12 cellular contexts compared by ENCODE assay signal in the genomic region with DNA sequence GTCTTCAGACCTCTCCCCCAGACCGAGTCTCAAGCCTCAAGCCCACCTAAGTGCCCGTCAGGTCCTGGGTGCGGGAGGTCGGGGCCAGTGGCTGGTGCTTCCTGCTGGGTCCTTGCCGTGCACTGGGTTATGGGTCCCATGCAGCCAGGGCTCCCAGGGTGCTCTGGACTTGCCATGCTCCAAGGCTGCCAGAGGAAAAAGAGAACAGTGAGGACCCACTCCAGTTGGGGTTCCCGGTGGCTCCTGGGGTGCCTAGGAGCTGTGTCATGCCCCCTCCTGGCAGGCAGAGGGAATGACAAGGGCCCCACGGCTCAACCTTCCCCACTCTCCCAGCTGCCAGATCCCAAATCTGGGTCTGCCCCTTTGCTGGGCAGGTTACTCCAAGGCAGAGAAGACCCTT. TPM values are rescaled to one million over a fixed set of nuclear protein-coding genes. Genes with fewer than 3 reads are reported as not detected.
DNase-seq lines count a peak whose midpoint lies in the region; ATAC-seq, FAIRE-seq and TF ChIP-seq lines count a peak whose summit lies in the region.
"Had no signal": no experiment of that assay in that cellular context is flagged by ENCODE, and none has a peak within 500 bp of the region (broad histone marks: within the 10 kb centered on the region; RNA-seq: fewer than 3 reads in every experiment).

No MANE protein-coding gene starts in this region.

- H3K4me3 ChIP-seq in AG04449 (ENCODE audit: low read depth, low read length) (no peak overlapping the region), DND-41 (ENCODE audit: low read depth in 1 of 2, low read length in 2 of 2) (no peak overlapping the region), keratinocyte (ENCODE audit: control insufficient read depth in 2 of 3, extremely low read depth in 1 of 3, insufficient read depth in 2 of 3, low read depth in 1 of 3, low read length in 3 of 3) (no peak overlapping the region)

- dilution Hi-C loops in keratinocyte (cut with MboI; ENCODE audit: extremely low pct_ligation_motif_present, low sequenced_read_pairs), result no loop called here

- H2AFZ ChIP-seq in DND-41 (ENCODE audit: low read depth, low read length) (no peak overlapping the region), keratinocyte (ENCODE audit: control insufficient read depth, low read length) (no peak overlapping the region)

- intact Hi-C loops in activated B cell treated with CpG ODN at 0.5 μM for 24 hours (cut with micrococcal nuclease), result no loop called here

- H3K9me1 ChIP-seq in keratinocyte (ENCODE audit: control insufficient read depth, extremely low read depth, insufficient read depth, low read length), result no peaks in the 10 kb centered on the region

- H4K20me1 ChIP-seq in DND-41 (ENCODE audit: insufficient read depth, low read length) (no peaks in the 10 kb centered on the region), keratinocyte (ENCODE audit: control insufficient read depth, extremely low read depth, insufficient read depth, low read length) (no peaks in the 10 kb centered on the region)

- H3K27ac ChIP-seq in DND-41 (ENCODE audit: low read length), result no peak overlapping the region
- no peak overlapping the region for H3K27ac ChIP-seq in keratinocyte (ENCODE audit: control insufficient read depth, insufficient read depth, low read length)
- H3K27ac ChIP-seq: HL-60 had no signal

- peaks cover 2% of the 10 kb centered on the region for H3K9me3 Mint-ChIP-seq in activated B cell treated with CpG ODN at 0.5 μM for 24 hours

- POLR2A ChIA-PET in AG04449 (lab: Yijun Ruan, JAX), result no interaction called here
- POLR2A ChIA-PET in activated B cell treated with CpG ODN at 0.5 μM for 24 hours (lab: Charles Lee), result interaction anchor here (2.1 kb wide), 1 partner anchor 67 kb away, joined by 6 read pairs; no protein-coding TSS in a partner anchor

- peaks cover 41% of the 10 kb centered on the region for H3K4me1 Mint-ChIP-seq in activated B cell treated with CpG ODN at 0.5 μM for 24 hours

- H3K27me3 Mint-ChIP-seq in activated B cell treated with CpG ODN at 0.5 μM for 24 hours, result no peaks in the 10 kb centered on the region

- no peak for DNase-seq in AG04449 (ENCODE audit: low read depth, low spot score)
- no peak for DNase-seq in DND-41
- no peak for DNase-seq in activated B cell treated with CpG ODN at 0.5 μM for 24 hours
- DNase-seq in keratinocyte (ENCODE audit: low read depth, low spot score), result no peak
- DNase-seq in NCI-H1436 treated with DMSO at 0.1 percent for 48 hours (lab: John Stamatoyannopoulos, UW), result no peak
- no peak for DNase-seq in frontal cortex (ENCODE audit: low spot score in 2 of 2)
- DNase-seq in GM03348 (ENCODE audit: low spot score), result no peak
- DNase-seq: left cardiac atrium; stimulated activated CD4-positive, alpha-beta T cell treated with anti-CD3 and anti-CD28 coated beads, Interleukin-12 subunit alpha, Interleukin-12 subunit beta, amount 100 ng/mL, for 4 hours had no signal

- H3K79me2 ChIP-seq in DND-41 (ENCODE audit: insufficient read depth, low read length) (peaks cover 18% of the 10 kb centered on the region), keratinocyte (ENCODE audit: control insufficient read depth, insufficient read depth, low read length) (no peaks in the 10 kb centered on the region)

- ATAC-seq in DND-41 (ENCODE audit: insufficient read depth, low read depth), result no peak
- no peak for ATAC-seq in activated B cell treated with CpG ODN at 0.5 μM for 24 hours (ENCODE audit: low read depth)
- no peak for ATAC-seq in HG03135 (IDR thresholded peaks at IDR 0.05; ENCODE audit: unreplicated experiment)
- ATAC-seq: left cardiac atrium had no signal

- TF ChIP-seq CTCF in AG04449 (IDR thresholded peaks at IDR 0.05; ENCODE audit: insufficient read depth, low read length, missing control alignments) (peak; percentile 7), DND-41 (IDR thresholded peaks at IDR 0.05; ENCODE audit: borderline replicate concordance, extremely low read depth, low read length, poor library complexity, severe bottlenecking) (peak; percentile 50), activated B cell treated with CpG ODN at 0.5 μM for 24 hours (IDR thresholded peaks at IDR 0.05) (no peak), keratinocyte (optimal IDR thresholded peaks at IDR 0.05 in 1 of 3, IDR thresholded peaks at IDR 0.05 in 1 of 3, conservative IDR thresholded peaks at IDR 0.05 in 1 of 3; ENCODE audit: extremely low read depth in 1 of 3, insufficient read depth in 2 of 3, low read length in 3 of 3) (peak; percentile 36 to 65 (median 43))

- FAIRE-seq in keratinocyte (lab: Jason Lieb, UNC), result no peak
- no peak for FAIRE-seq in frontal cortex (lab: Jason Lieb, UNC)

- H3K4me1 ChIP-seq in DND-41 (ENCODE audit: insufficient read depth, low read length) (peaks cover 26% of the 10 kb centered on the region), keratinocyte (ENCODE audit: control insufficient read depth, extremely low read depth, insufficient read depth, low read length) (no peaks in the 10 kb centered on the region)

- CTCF ChIA-PET in AG04449 (lab: Yijun Ruan, JAX) (interaction anchor here (0.9 to 10.4 kb wide), 3 partner anchors 11 to 129 kb away, joined by 3 to 98 read pairs (median 3); no protein-coding TSS in a partner anchor), activated B cell treated with CpG ODN at 0.5 μM for 24 hours (lab: Charles Lee) (interaction anchor here (1.2 to 2.8 kb wide), 4 partner anchors 8 to 130 kb away, joined by 3 to 21 read pairs (median 6); no protein-coding TSS in a partner anchor)

- no peaks in the 10 kb centered on the region for H3K27me3 ChIP-seq in DND-41 (ENCODE audit: insufficient read depth, low read length, poor library complexity)
- no peaks in the 10 kb centered on the region for H3K27me3 ChIP-seq in keratinocyte (ENCODE audit: control insufficient read depth, extremely low read depth, insufficient read depth, low read length)

- H3K9ac ChIP-seq in DND-41 (ENCODE audit: low read depth, low read length) (no peak overlapping the region), keratinocyte (ENCODE audit: control insufficient read depth, extremely low read depth, insufficient read depth, low read length) (no peak overlapping the region)

- H3K4me3 Mint-ChIP-seq in activated B cell treated with CpG ODN at 0.5 μM for 24 hours, result no peak overlapping the region

- H3K36me3 Mint-ChIP-seq in activated B cell treated with CpG ODN at 0.5 μM for 24 hours (ENCODE audit: low read depth), result peaks cover 69% of the 10 kb centered on the region

- peaks cover 15% of the 10 kb centered on the region for H3K9me3 ChIP-seq in DND-41 (ENCODE audit: insufficient read depth, low read length, severe bottlenecking)
- H3K9me3 ChIP-seq in keratinocyte (ENCODE audit: control insufficient read depth, low read depth, low read length), result peaks cover 5% of the 10 kb centered on the region

- H3K4me2 ChIP-seq in DND-41 (ENCODE audit: insufficient read depth, low read length) (no peak overlapping the region), keratinocyte (ENCODE audit: control insufficient read depth, extremely low read depth, insufficient read depth, low read depth, low read length) (no peak overlapping the region)

- peaks cover 62% of the 10 kb centered on the region for H3K36me3 ChIP-seq in DND-41 (ENCODE audit: insufficient read depth, low read length)
- no peaks in the 10 kb centered on the region for H3K36me3 ChIP-seq in keratinocyte (ENCODE audit: control insufficient read depth in 2 of 2, extremely low read depth in 1 of 2, insufficient read depth in 2 of 2, low read length in 2 of 2)

- peak overlapping the region; percentile 65 for H3K27ac Mint-ChIP-seq in activated B cell treated with CpG ODN at 0.5 μM for 24 hours

RNA-seq across cellular contexts. Expression of gene SNX20, which starts 3.8 kb away (rescaled TPM):
- 33.1 and 34.5 TPM in 2 replicates for total RNA-seq in activated B cell treated with CpG ODN at 0.5 μM for 24 hours
- polyA plus RNA-seq in keratinocyte, result not detected in 3 replicates
- polyA plus RNA-seq in keratinocyte (2011; ENCODE audit: low read depth), result not detected
- polyA plus RNA-seq in keratinocyte (2011; cell fraction: cytosol; rRNA removed), result not detected in 2 replicates
- not detected in 2 replicates for polyA plus RNA-seq in keratinocyte (2011; cell fraction: nucleus; rRNA removed)
- polyA plus RNA-seq in keratinocyte (2012; ENCODE audit: low replicate concordance), result not detected in 2 replicates
- not detected in 3 replicates for polyA minus RNA-seq in keratinocyte
- not detected for polyA minus RNA-seq in keratinocyte (2011; cell fraction: cytosol; rRNA and poly(A)+ RNA removed)
- polyA minus RNA-seq in keratinocyte (2011; cell fraction: nucleus; rRNA and poly(A)+ RNA removed), result not detected in 2 replicates
- total RNA-seq in frontal cortex, result under 0.01 TPM
- total RNA-seq: temporal lobe had no signal

RNA-seq across cellular contexts. Expression of gene NOD2, which starts 16.1 kb away (rescaled TPM):
- total RNA-seq in activated B cell treated with CpG ODN at 0.5 μM for 24 hours, result 2.9 and 3.7 TPM in 2 replicates
- polyA plus RNA-seq in keratinocyte, result 0.49 to 3.9 TPM (median 0.80 TPM) in 3 replicates
- 6.1 TPM for polyA plus RNA-seq in keratinocyte (2011; ENCODE audit: low read depth)
- polyA plus RNA-seq in keratinocyte (2011; cell fraction: cytosol; rRNA removed), result 0.68 and 0.86 TPM in 2 replicates
- 3.5 and 5.4 TPM in 2 replicates for polyA plus RNA-seq in keratinocyte (2011; cell fraction: nucleus; rRNA removed)
- 0.44 and 6.7 TPM in 2 replicates for polyA plus RNA-seq in keratinocyte (2012; ENCODE audit: low replicate concordance)
- polyA minus RNA-seq in keratinocyte, result 1.5 to 11.2 TPM (median 2.3 TPM) in 3 replicates
- 4.4 TPM for polyA minus RNA-seq in keratinocyte (2011; cell fraction: cytosol; rRNA and poly(A)+ RNA removed)
- polyA minus RNA-seq in keratinocyte (2011; cell fraction: nucleus; rRNA and poly(A)+ RNA removed), result 6.5 and 9.0 TPM in 2 replicates
- total RNA-seq in frontal cortex, result under 0.01 TPM

Comparison
In these comparisons a context has a peak if more than half of its experiments do, and no peak if none do; other contexts are left out.
1. RNA of gene SNX20, which starts 3.8 kb away (total RNA-seq): 33.1 to 34.5 TPM in activated B cell treated with CpG ODN at 0.5 μM for 24 hours; under 0.01 TPM in frontal cortex (single experiment); every median in the first group is over 10 times any median in the second.